9 cellular contexts compared by ENCODE assay signal in the genomic region with DNA sequence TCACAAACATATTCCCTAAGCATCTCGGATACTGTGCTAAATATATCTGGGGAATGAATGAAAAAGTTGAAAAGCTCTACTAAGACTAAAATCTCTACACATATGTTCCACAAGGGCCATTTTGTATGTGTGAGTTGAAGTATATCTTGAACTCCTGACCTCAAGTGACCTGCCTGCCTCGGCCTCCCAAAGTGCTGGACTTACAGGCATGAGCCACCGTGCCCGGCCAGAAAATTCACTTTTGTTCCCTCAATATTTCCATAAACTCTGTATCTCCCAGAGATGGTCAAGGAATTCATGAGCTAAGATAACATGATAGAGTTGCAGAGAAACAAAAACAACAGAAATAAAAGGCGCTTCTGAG. TPM values are rescaled to one million over a fixed set of nuclear protein-coding genes. Genes with fewer than 3 reads are reported as not detected.
DNase-seq lines count a peak whose midpoint lies in the region; ATAC-seq and TF ChIP-seq lines count a peak whose summit lies in the region.
"Had no signal": no experiment of that assay in that cellular context is flagged by ENCODE, and none has a peak within 500 bp of the region (broad histone marks: within the 10 kb centered on the region; RNA-seq: fewer than 3 reads in every experiment).

No MANE protein-coding gene starts in this region.

- H3K9me3 ChIP-seq in PC-9 (ENCODE audit: insufficient read depth, low read depth): no peaks in the 10 kb centered on the region

- DNase-seq in activated T-cell treated with anti-CD3 and anti-CD28 coated beads, Interleukin-2, amount 50 U/mL, for 4 hours: no peak
- no peak for DNase-seq in activated T-cell treated with anti-CD3 and anti-CD28 coated beads, Interleukin-2, amount 50 U/mL, for 1 hour
- DNase-seq in PC-9: no peak
- DNase-seq in epithelial cell of esophagus (ENCODE audit: low read depth): no peak
- no peak for DNase-seq in stimulated activated naive B cell treated with anti-CD40 and anti-IgM and Interleukin-4, amounts not matched to agents 10 μg/mL and 1 μg/mL and 100 μg/mL, for 72 hours
- no peak for DNase-seq in ecto neural progenitor cell (ENCODE audit: low spot score)

- H3K27ac ChIP-seq in PC-9: 0 out of 2 replicates have a peak overlapping the region, but pooled peaks have one; percentile 54

- no peaks in the 10 kb centered on the region for H3K27me3 Mint-ChIP-seq in activated T-cell treated with anti-CD3 and anti-CD28 coated beads, Interleukin-2, amount 50 U/mL, for 4 hours (ENCODE audit: low read depth)
- H3K27me3 Mint-ChIP-seq in stimulated activated naive B cell treated with anti-CD40 and anti-IgM and Interleukin-4, amounts not matched to agents 10 μg/mL and 1 μg/mL and 100 μg/mL, for 72 hours: no peaks in the 10 kb centered on the region

- no peaks in the 10 kb centered on the region for H3K9me2 ChIP-seq in PC-9 (ENCODE audit: insufficient read depth)

- POLR2A ChIA-PET in PC-9 (lab: Charles Lee; ENCODE audit: unreplicated experiment): interaction anchor here (0.5 to 0.8 kb wide), 7 partner anchors 31 to 443 kb away, joined by 3 to 16 read pairs (median 4); a partner anchor contains a TSS

- peak overlapping the region; percentile 94; the same call in 1 of the 2 replicates for H3K4me3 ChIP-seq in PC-9
- H3K4me3 ChIP-seq in epithelial cell of esophagus (ENCODE audit: low read length): peak overlapping the region; percentile 93

- H3K9me3 Mint-ChIP-seq in activated T-cell treated with anti-CD3 and anti-CD28 coated beads, Interleukin-2, amount 50 U/mL, for 4 hours: no peaks in the 10 kb centered on the region
- H3K9me3 Mint-ChIP-seq in stimulated activated naive B cell treated with anti-CD40 and anti-IgM and Interleukin-4, amounts not matched to agents 10 μg/mL and 1 μg/mL and 100 μg/mL, for 72 hours: peaks cover 0 to 4% of the 10 kb centered on the region in 2 donors

- no peak for TF ChIP-seq CTCF in PC-9 (conservative IDR thresholded peaks at IDR 0.05)
- no peak for TF ChIP-seq CTCF in epithelial cell of esophagus (IDR thresholded peaks at IDR 0.05; ENCODE audit: insufficient read depth, low read depth, low read length, missing control alignments)

- no peak for ATAC-seq in activated T-cell treated with anti-CD3 and anti-CD28 coated beads, Interleukin-2, amount 50 U/mL, for 4 hours
- ATAC-seq in stimulated activated naive B cell treated with anti-CD40 and anti-IgM and Interleukin-4, amounts not matched to agents 10 μg/mL and 1 μg/mL and 100 μg/mL, for 72 hours (replicated peaks): no peak
- ATAC-seq in GM18502 (IDR thresholded peaks at IDR 0.05; ENCODE audit: poor library complexity, unreplicated experiment) (no peak), HG02938 (IDR thresholded peaks at IDR 0.05; ENCODE audit: unreplicated experiment) (no peak)
- ATAC-seq: esophagus mucosa had no signal

- peaks cover 45% of the 10 kb centered on the region for H3K4me1 ChIP-seq in PC-9 (replicated peaks; ENCODE audit: insufficient read depth)

- peaks cover 58% of the 10 kb centered on the region for H3K79me2 ChIP-seq in PC-9 (ENCODE audit: low read depth)

- H2AFZ ChIP-seq in PC-9: no peak overlapping the region

- H3K27me3 ChIP-seq in PC-9 (ENCODE audit: insufficient read depth, low read depth): no peaks in the 10 kb centered on the region

- H3K36me3 ChIP-seq in PC-9 (ENCODE audit: low read depth): peaks cover 18% of the 10 kb centered on the region

- peak overlapping the region; percentile 89 for H3K4me3 Mint-ChIP-seq in activated T-cell treated with anti-CD3 and anti-CD28 coated beads, Interleukin-2, amount 50 U/mL, for 4 hours
- peak overlapping the region; percentile 85 to 91 for H3K4me3 Mint-ChIP-seq in stimulated activated naive B cell treated with anti-CD40 and anti-IgM and Interleukin-4, amounts not matched to agents 10 μg/mL and 1 μg/mL and 100 μg/mL, for 72 hours

- peaks cover 57% of the 10 kb centered on the region for H3F3A ChIP-seq in PC-9 (ENCODE audit: insufficient read depth, low read depth)

- peaks cover 22% of the 10 kb centered on the region for H4K20me1 ChIP-seq in PC-9 (ENCODE audit: insufficient read depth)

- no TSS peak for BruUV-seq in PC-9 (replicated peaks; lab: Mats Ljungman, UMichigan)

- CTCF ChIA-PET in PC-9 (lab: Charles Lee): interaction anchor here (1.8 kb wide), 1 partner anchor 84 kb away, joined by 5 read pairs; no protein-coding TSS in a partner anchor

- intact Hi-C loops in PC-9 (cut with micrococcal nuclease; ENCODE audit: unreplicated experiment): loop anchor here (1.0 to 10.0 kb wide), 2 partner anchors 28 to 199 kb away; a partner anchor contains a TSS

- H3K4me2 ChIP-seq in PC-9: peak overlapping the region; percentile 71

- peaks cover 9% of the 10 kb centered on the region for H3K36me3 Mint-ChIP-seq in activated T-cell treated with anti-CD3 and anti-CD28 coated beads, Interleukin-2, amount 50 U/mL, for 4 hours (ENCODE audit: insufficient read depth)
- H3K36me3 Mint-ChIP-seq in stimulated activated naive B cell treated with anti-CD40 and anti-IgM and Interleukin-4, amounts not matched to agents 10 μg/mL and 1 μg/mL and 100 μg/mL, for 72 hours: peaks cover 2 to 17% of the 10 kb centered on the region in 2 donors

- H3K27ac Mint-ChIP-seq in stimulated activated naive B cell treated with anti-CD40 and anti-IgM and Interleukin-4, amounts not matched to agents 10 μg/mL and 1 μg/mL and 100 μg/mL, for 72 hours: no peak overlapping the region

- H3K4me1 Mint-ChIP-seq in activated T-cell treated with anti-CD3 and anti-CD28 coated beads, Interleukin-2, amount 50 U/mL, for 4 hours (ENCODE audit: low read depth): peaks cover 15% of the 10 kb centered on the region
- peaks cover 11 to 41% of the 10 kb centered on the region in 2 donors for H3K4me1 Mint-ChIP-seq in stimulated activated naive B cell treated with anti-CD40 and anti-IgM and Interleukin-4, amounts not matched to agents 10 μg/mL and 1 μg/mL and 100 μg/mL, for 72 hours

RNA-seq across cellular contexts. Expression of a gene that starts 1.5 kb away (rescaled TPM):
- 100 to 1,000 TPM; 529 to 597 (median 572) TPM for total RNA-seq in activated T-cell treated with anti-CD3 and anti-CD28 coated beads, Interleukin-2, amount 50 U/mL, for 4 hours
- total RNA-seq in PC-9 (2021): 449 and 490 TPM in 2 replicates

RNA-seq across cellular contexts. Expression of a gene that starts 31.6 kb away (rescaled TPM):
- total RNA-seq in activated T-cell treated with anti-CD3 and anti-CD28 coated beads, Interleukin-2, amount 50 U/mL, for 4 hours: not detected
- total RNA-seq in PC-9 (2021): 0.46 and 0.60 TPM in 2 replicates

RNA-seq across cellular contexts. Expression of a gene that starts 59.7 kb away (rescaled TPM):
- total RNA-seq in activated T-cell treated with anti-CD3 and anti-CD28 coated beads, Interleukin-2, amount 50 U/mL, for 4 hours: 10 to 100 TPM; 11.6 to 16.8 (median 13.7) TPM
- 79.4 and 79.9 TPM in 2 replicates for total RNA-seq in PC-9 (2021)
